ENCODE assay signal across 22 cellular contexts in the genomic region with DNA sequence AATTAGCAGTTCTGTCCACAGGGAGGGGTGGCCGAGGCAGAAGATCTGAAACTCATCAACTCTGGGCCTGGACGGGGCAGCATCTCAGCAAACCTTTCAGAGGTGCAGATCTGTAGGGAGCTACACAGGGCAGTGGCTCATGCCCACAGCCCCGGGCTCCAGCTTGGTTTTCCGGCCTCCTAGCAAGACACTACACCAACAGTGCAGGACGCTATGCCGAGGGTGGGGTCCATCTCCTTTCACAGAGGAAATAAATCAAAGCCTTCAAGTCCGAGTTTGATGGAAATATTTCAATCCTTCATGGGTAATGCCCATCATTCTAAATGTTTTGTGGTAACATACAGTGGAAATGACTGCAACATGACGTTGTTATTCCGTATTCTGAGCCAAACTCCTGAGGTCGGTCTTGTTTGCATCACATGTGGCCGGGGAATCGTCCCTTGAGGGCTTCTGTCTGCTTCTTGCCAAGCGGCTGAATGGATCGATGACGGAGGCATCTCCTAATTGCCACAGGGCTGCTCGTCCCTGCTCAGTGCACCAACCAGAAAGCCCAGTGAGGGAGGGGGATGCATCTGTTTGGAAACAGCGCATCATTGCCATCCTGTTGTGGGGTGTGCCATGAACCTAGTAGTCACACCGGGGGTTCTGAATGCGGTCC. TPM values are rescaled to one million over a fixed set of nuclear protein-coding genes. Genes with fewer than 3 reads are reported as not detected.
A peak's percentile ranks its signal among the peaks of the same experiment; 100 is the strongest.
DNase-seq lines count a peak whose midpoint lies in the region; ATAC-seq and TF ChIP-seq lines count a peak whose summit lies in the region.
"Had no signal": no experiment of that assay in that cellular context is flagged by ENCODE, and none has a peak within 500 bp of the region (broad histone marks: within the 10 kb centered on the region; RNA-seq: fewer than 3 reads in every experiment).

No MANE protein-coding gene starts in this region.

- ATAC-seq in GM21723 (IDR thresholded peaks at IDR 0.05; ENCODE audit: unreplicated experiment): no peak
- ATAC-seq: left lobe of liver, Right ventricle myocardium inferior, T-cell had no signal

- TF ChIP-seq CTCF in BE2C (IDR thresholded peaks at IDR 0.05; ENCODE audit: low read depth, low read length): no peak
- TF ChIP-seq CTCF in fibroblast of lung (conservative IDR thresholded peaks at IDR 0.05 in 1 of 2, IDR thresholded peaks at IDR 0.05 in 1 of 2; ENCODE audit: low read depth in 1 of 2, low read length in 2 of 2): no peak
- no peak for TF ChIP-seq CTCF in neural progenitor cell (IDR thresholded peaks at IDR 0.05)
- TF ChIP-seq CTCF in hepatocyte (IDR thresholded peaks at IDR 0.05; ENCODE audit: poor library complexity): no peak

- H3K9me3 Mint-ChIP-seq in neural progenitor cell: peaks cover 3% of the 10 kb centered on the region
- H3K9me3 Mint-ChIP-seq: activated CD4-positive, alpha-beta T cell treated with anti-CD3 and anti-CD28 coated beads, Interleukin-2, amount 10 ng/mL, durations not matched to agents 7 days and 5 days had no signal

- H4K20me1 ChIP-seq in fibroblast of lung (ENCODE audit: control insufficient read depth, extremely low read depth, insufficient read depth, low read length) (no peaks in the 10 kb centered on the region), neural progenitor cell (ENCODE audit: low read depth) (no peaks in the 10 kb centered on the region), hepatocyte (ENCODE audit: insufficient read depth, poor library complexity, severe bottlenecking) (no peaks in the 10 kb centered on the region)

- no peak overlapping the region for H3K27ac ChIP-seq in fibroblast of lung (ENCODE audit: insufficient read depth, low read length)
- no peak overlapping the region for H3K27ac ChIP-seq in neural progenitor cell
- no peak overlapping the region for H3K27ac ChIP-seq in hepatocyte
- H3K27ac ChIP-seq: colonic mucosa, neutrophil, transverse colon had no signal

- H3K27me3 Mint-ChIP-seq in neural progenitor cell (ENCODE audit: insufficient read depth, low read depth): peaks cover 11% of the 10 kb centered on the region

- no peaks in the 10 kb centered on the region for H3K36me3 ChIP-seq in BE2C
- no peaks in the 10 kb centered on the region for H3K36me3 ChIP-seq in fibroblast of lung (ENCODE audit: control insufficient read depth, insufficient read depth, low read length)
- H3K36me3 ChIP-seq in neural progenitor cell: no peaks in the 10 kb centered on the region
- H3K36me3 ChIP-seq in hepatocyte (replicated peaks; ENCODE audit: insufficient read depth, low read depth): no peaks in the 10 kb centered on the region
- H3K36me3 ChIP-seq: colonic mucosa, neutrophil, transverse colon had no signal

- H3K4me3 Mint-ChIP-seq in neural progenitor cell: no peak overlapping the region
- H3K4me3 Mint-ChIP-seq: activated CD4-positive, alpha-beta T cell treated with anti-CD3 and anti-CD28 coated beads, Interleukin-2, amount 10 ng/mL, durations not matched to agents 7 days and 5 days; T-cell had no signal

- in situ Hi-C loops in SK-MEL-5 (cut with HindIII; ENCODE audit: low pct_unique_long_range_greater_than_20kb, low sequenced_read_pairs): no loop called here

- H3K4me2 ChIP-seq in fibroblast of lung (ENCODE audit: extremely low read depth, insufficient read depth, low read length) (no peak overlapping the region), neural progenitor cell (no peak overlapping the region), hepatocyte (no peak overlapping the region)

- DNase-seq in BE2C: peak; percentile 44
- DNase-seq in SK-MEL-5 (ENCODE audit: low read depth, low spot score): peak; percentile 92
- peak; percentile 13 to 45 for DNase-seq in fibroblast of lung (ENCODE audit: low read depth in 2 of 2)
- DNase-seq in neural progenitor cell (ENCODE audit: low spot score): no peak
- DNase-seq in CD1c-positive myeloid dendritic cell (ENCODE audit: extremely low spot score): no peak
- no peak for DNase-seq in HCEC 1CT
- DNase-seq in hepatocyte (ENCODE audit: low spot score): no peak
- DNase-seq: activated CD4-positive, alpha-beta T cell treated with anti-CD3 and anti-CD28 coated beads, Interleukin-2, amount 10 ng/mL, durations not matched to agents 7 days and 5 days; colonic mucosa; COR-L47; DND-41; NCI-H1417; NCI-H526 treated with DMSO at 0.1 percent for 48 hours; stimulated activated naive CD4-positive, alpha-beta T cell; T-cell; transverse colon had no signal

- H3K9me2 ChIP-seq in hepatocyte (replicated peaks; ENCODE audit: insufficient read depth): no peaks in the 10 kb centered on the region

- H3K4me1 ChIP-seq in BE2C (peaks cover 5% of the 10 kb centered on the region), fibroblast of lung (ENCODE audit: control insufficient read depth, extremely low read depth, insufficient read depth, low read length) (peaks cover 3% of the 10 kb centered on the region), neural progenitor cell (no peaks in the 10 kb centered on the region), hepatocyte (ENCODE audit: insufficient read depth) (no peaks in the 10 kb centered on the region)
- H3K4me1 ChIP-seq: colonic mucosa, transverse colon had no signal

- WGBS in hepatocyte (ENCODE audit: low lambda C conversion rate, missing lambda C conversion rate): 92% methylated on average over 19 of the region's 19 CpGs

- H3K36me3 Mint-ChIP-seq in neural progenitor cell: no peaks in the 10 kb centered on the region
- H3K36me3 Mint-ChIP-seq: T-cell had no signal

- H3K9me3 ChIP-seq in BE2C: no peaks in the 10 kb centered on the region
- no peaks in the 10 kb centered on the region for H3K9me3 ChIP-seq in fibroblast of lung (ENCODE audit: control insufficient read depth, insufficient read depth, low read depth, low read length)
- H3K9me3 ChIP-seq in neural progenitor cell (ENCODE audit: low read depth): no peaks in the 10 kb centered on the region
- no peaks in the 10 kb centered on the region for H3K9me3 ChIP-seq in hepatocyte (ENCODE audit: low read depth)
- H3K9me3 ChIP-seq: colonic mucosa, neutrophil, transverse colon had no signal

- H2AFZ ChIP-seq in fibroblast of lung (ENCODE audit: low read length) (no peak overlapping the region), neural progenitor cell (replicated peaks) (no peak overlapping the region), hepatocyte (no peak overlapping the region)

- H3K27ac Mint-ChIP-seq in neural progenitor cell: peak overlapping the region; percentile 9
- H3K27ac Mint-ChIP-seq: T-cell had no signal

- H3K27me3 ChIP-seq in BE2C: no peaks in the 10 kb centered on the region
- no peaks in the 10 kb centered on the region for H3K27me3 ChIP-seq in fibroblast of lung (ENCODE audit: control insufficient read depth, insufficient read depth, low read length)
- no peaks in the 10 kb centered on the region for H3K27me3 ChIP-seq in neural progenitor cell
- no peaks in the 10 kb centered on the region for H3K27me3 ChIP-seq in hepatocyte
- H3K27me3 ChIP-seq: colonic mucosa, transverse colon had no signal

- H3K9ac ChIP-seq in fibroblast of lung (ENCODE audit: insufficient read depth, low read length) (no peak overlapping the region), neural progenitor cell (no peak overlapping the region)

- no peak overlapping the region for H3K4me3 ChIP-seq in BE2C (ENCODE audit: low read depth, low read length)
- no peak overlapping the region for H3K4me3 ChIP-seq in fibroblast of lung (replicated peaks in 1 of 4; ENCODE audit: control extremely low read depth in 1 of 4, insufficient read depth in 1 of 4, low read depth in 3 of 4, low read length in 4 of 4)
- H3K4me3 ChIP-seq in neural progenitor cell: no peak overlapping the region
- H3K4me3 ChIP-seq in hepatocyte: no peak overlapping the region
- H3K4me3 ChIP-seq: colonic mucosa, transverse colon had no signal

- H3F3A ChIP-seq in neural progenitor cell (ENCODE audit: low read depth): no peaks in the 10 kb centered on the region

- H3K79me2 ChIP-seq in fibroblast of lung (ENCODE audit: control insufficient read depth, insufficient read depth, low read length) (no peaks in the 10 kb centered on the region), neural progenitor cell (ENCODE audit: low read depth) (no peaks in the 10 kb centered on the region), hepatocyte (no peaks in the 10 kb centered on the region)

- peaks cover 3% of the 10 kb centered on the region for H3K4me1 Mint-ChIP-seq in neural progenitor cell

RNA-seq across cellular contexts. Expression of gene LINC01488, which starts 30.0 kb away (rescaled TPM):
- not detected for polyA plus RNA-seq in BE2C (2012; ENCODE audit: insufficient read depth, insufficient read length, low read depth)
- 3.6 and 4.4 TPM in 2 replicates for total RNA-seq in SK-MEL-5 (2014; rRNA removed; shearing (Covaris generic))
- 1.8 and 2.8 TPM in 2 replicates for polyA plus RNA-seq in SK-MEL-5 (2015; cell fraction: cytosol; rRNA removed)
- polyA plus RNA-seq in SK-MEL-5 (2015; cell fraction: nucleus; rRNA removed): 99.2 and 105 TPM in 2 replicates
- not detected in 2 replicates for total RNA-seq in fibroblast of lung
- polyA plus RNA-seq in fibroblast of lung: not detected in 2 replicates
- polyA plus RNA-seq in fibroblast of lung (2012): 0.03 TPM in 1 of 2 replicates, not detected in the other
- polyA minus RNA-seq in fibroblast of lung (ENCODE audit: low replicate concordance): not detected in 2 replicates
- total RNA-seq in neural progenitor cell (ENCODE audit: low replicate concordance): 0.09 TPM in 1 of 2 replicates, not detected in the other
- total RNA-seq in hepatocyte: 0.27 and 0.64 TPM in 2 replicates
- 0.59 and 0.71 TPM in 2 replicates for polyA plus RNA-seq in hepatocyte
- total RNA-seq: activated CD4-positive, alpha-beta T cell treated with anti-CD3 and anti-CD28 coated beads, Interleukin-2, amount 10 ng/mL, durations not matched to agents 7 days and 5 days; aorta; colonic mucosa; mononuclear cell; T-cell; transverse colon had no signal
- polyA plus RNA-seq: aorta had no signal

Comparison
In these comparisons a context has a peak if more than half of its experiments do, and no peak if none do; other contexts are left out.
1. DNase-seq: peak in BE2C (single experiment), SK-MEL-5 (single experiment) and fibroblast of lung (2 of 2); none in neural progenitor cell (single experiment), CD1c-positive myeloid dendritic cell (single experiment), HCEC 1CT (single experiment) and hepatocyte (single experiment).